In the genomic region with DNA sequence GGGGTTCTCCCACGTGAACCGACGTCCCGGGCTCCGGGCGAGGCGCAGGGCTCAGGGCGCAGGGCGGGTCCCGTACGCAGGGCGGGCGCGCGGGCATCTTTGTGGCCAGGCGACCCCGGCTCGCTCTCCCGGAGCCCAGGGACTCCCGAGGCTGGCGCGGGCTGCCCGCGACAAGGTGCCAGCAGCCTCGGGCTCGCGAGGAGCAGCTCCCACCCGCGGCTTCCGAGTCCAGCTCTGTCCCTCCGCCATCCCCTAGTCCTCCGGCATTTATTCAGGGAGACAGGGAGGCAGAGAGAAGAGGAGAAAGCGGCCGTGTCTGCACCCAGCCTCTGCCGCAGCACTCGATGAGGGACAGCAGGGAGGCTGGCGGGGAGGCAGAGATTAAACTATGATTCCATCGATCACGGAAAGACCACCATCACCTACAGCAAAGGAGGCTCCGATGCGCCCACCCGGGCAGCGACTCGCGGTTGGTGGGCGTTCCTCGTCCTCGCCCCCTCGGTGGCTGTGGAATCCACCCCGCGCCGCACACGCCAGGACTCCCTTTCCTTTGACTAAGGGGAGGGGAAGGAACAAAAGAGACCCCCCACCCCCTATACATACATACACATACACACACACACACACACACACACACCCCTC, we compare ENCODE assay signal across 8 cellular contexts. TPM values are rescaled to one million over a fixed set of nuclear protein-coding genes. Genes with fewer than 3 reads are reported as not detected.
DNase-seq lines count a peak whose midpoint lies in the region; ATAC-seq and TF ChIP-seq lines count a peak whose summit lies in the region.

No MANE protein-coding gene starts in this region.

- CTCF ChIA-PET in AG04450 (lab: Charles Lee), result interaction anchor here (0.8 kb wide), 1 partner anchor 12 kb away, joined by 3 read pairs; no protein-coding TSS in a partner anchor

- peak overlapping the region; percentile 89 for H3K4me3 ChIP-seq in AG04450 (ENCODE audit: low read depth, low read length)

- TF ChIP-seq CTCF in AG04450 (IDR thresholded peaks at IDR 0.05; ENCODE audit: low read depth, low read length), result no peak

- peak; percentile 21 for ATAC-seq in GM21786 (IDR thresholded peaks at IDR 0.05; ENCODE audit: unreplicated experiment)
- peak; percentile 37 for ATAC-seq in left ventricle myocardium superior
- no peak for ATAC-seq in HG02678 (IDR thresholded peaks at IDR 0.05; ENCODE audit: unreplicated experiment)

- H3K27me3 ChIP-seq in AG04450 (ENCODE audit: control insufficient read depth, insufficient read depth, low read length), result no peaks in the 10 kb centered on the region

- no peak for DNase-seq in AG04450 (ENCODE audit: low read depth, low spot score)
- DNase-seq in activated T-cell treated with anti-CD3 and anti-CD28 coated beads, Interleukin-2, amount 50 U/mL, for 48 hours, result peak; percentile 21 to 25
- DNase-seq in left ventricle myocardium superior, result peak; percentile 23
- DNase-seq in retina, result peak; percentile 84
- DNase-seq in NCI-H1694 (lab: John Stamatoyannopoulos, UW), result no peak
- no peak for DNase-seq in activated CD4-positive, alpha-beta T cell treated with anti-CD3 and anti-CD28 coated beads, Interleukin-2, amount 50 U/mL, for 1 hour

- no peak overlapping the region for H3K27ac ChIP-seq in AG04450 (ENCODE audit: low read depth, low read length)

- POLR2A ChIA-PET in AG04450 (lab: Yijun Ruan, JAX), result interaction anchor here (0.7 kb wide), 1 partner anchor 43 kb away, joined by 3 read pairs; no protein-coding TSS in a partner anchor

- intact Hi-C loops in left ventricle myocardium superior (cut with micrococcal nuclease), result no loop called here

- H3K9me3 ChIP-seq in AG04450 (ENCODE audit: control insufficient read depth, insufficient read depth, low read length), result no peaks in the 10 kb centered on the region; the same call in 1 of the 2 replicates

RNA-seq across cellular contexts. Expression of a gene that starts 1.1 kb away (rescaled TPM):
- 8.9 and 12.2 TPM in 2 replicates for polyA plus RNA-seq in AG04450 (2011; rRNA removed)
- polyA minus RNA-seq in AG04450 (2011; rRNA and poly(A)+ RNA removed), result 5.2 and 6.6 TPM in 2 replicates
- total RNA-seq in left ventricle myocardium superior, result 0.05 TPM

Comparison
In these comparisons a context has a peak if more than half of its experiments do, and no peak if none do; other contexts are left out.
1. DNase-seq: peak in activated T-cell treated with anti-CD3 and anti-CD28 coated beads, Interleukin-2, amount 50 U/mL, for 48 hours (2 of 2), left ventricle myocardium superior (single experiment) and retina (single experiment); none in AG04450 (single experiment), NCI-H1694 (single experiment) and activated CD4-positive, alpha-beta T cell treated with anti-CD3 and anti-CD28 coated beads, Interleukin-2, amount 50 U/mL, for 1 hour (single experiment).